Comparison of ENCODE assay signal across 8 cellular contexts in the genomic region with DNA sequence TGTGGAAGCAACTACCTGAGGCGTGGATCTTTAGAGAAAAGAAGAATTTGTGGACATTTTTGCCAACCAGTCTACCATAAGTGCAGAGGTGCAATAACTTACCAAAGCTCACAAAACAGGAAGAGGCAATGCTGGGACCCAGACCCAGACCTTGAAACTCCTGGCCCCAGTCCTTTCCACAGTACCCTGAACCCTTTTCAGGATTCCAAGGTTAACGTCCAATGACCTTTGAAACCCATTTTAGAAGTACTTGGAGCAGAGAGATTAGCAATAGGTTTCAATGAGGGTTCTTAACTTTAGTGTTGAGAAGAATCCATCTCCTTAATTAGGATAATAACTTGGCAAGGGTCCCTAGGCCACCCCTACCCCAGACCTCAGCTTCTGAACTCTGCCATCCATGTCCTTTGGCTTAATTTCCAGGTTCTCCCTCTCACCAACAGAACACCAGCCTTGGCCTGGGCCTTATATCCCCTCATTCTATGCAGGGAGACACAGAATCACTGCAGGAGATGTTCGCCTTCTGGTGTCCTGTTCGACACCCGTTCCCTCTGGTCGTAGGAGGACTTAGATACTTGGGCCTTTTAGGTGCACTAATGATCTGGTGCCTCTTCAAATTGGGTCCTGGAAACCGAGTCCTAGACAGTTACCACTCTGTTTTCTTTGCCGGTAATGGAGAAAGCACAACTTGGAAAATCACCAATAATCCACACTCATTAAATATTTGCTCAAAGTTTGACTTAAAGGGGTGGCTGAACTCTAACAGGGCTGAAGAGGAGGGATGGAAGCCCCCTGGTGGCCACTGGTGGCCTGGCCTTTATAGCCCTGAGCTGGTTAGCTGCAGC. TPM values are rescaled to one million over a fixed set of nuclear protein-coding genes. Genes with fewer than 3 reads are reported as not detected.
DNase-seq lines count a peak whose midpoint lies in the region; ATAC-seq and TF ChIP-seq lines count a peak whose summit lies in the region.

No MANE protein-coding gene starts in this region.

- H3K4me3 ChIP-seq in transverse colon: no peak overlapping the region

- H3K36me3 ChIP-seq in transverse colon: no peaks in the 10 kb centered on the region

- no peaks in the 10 kb centered on the region for H3K27me3 ChIP-seq in transverse colon

- TF ChIP-seq POLR2A in transverse colon (IDR thresholded peaks at IDR 0.05): no peak

- no peaks in the 10 kb centered on the region for H3K9me3 ChIP-seq in transverse colon

- DNase-seq in activated gamma-delta T cell treated with Interleukin-2 at 50 U/mL for 16 hours (peak; percentile 49), activated gamma-delta T cell (lab: John Stamatoyannopoulos, UW) (no peak), NCI-H460 (ENCODE audit: extremely low read depth, low read depth) (peak; percentile 37), non-pigmented ciliary epithelial cell (ENCODE audit: low read depth) (peak; percentile 8), transverse colon (peak; percentile 39)
- peak; percentile 24 to 38 for DNase-seq in activated CD8-positive, alpha-beta memory T cell treated with anti-CD3 and anti-CD28 coated beads for 4 hours (ENCODE audit: low read depth in 2 of 2)

- H3K27ac ChIP-seq in transverse colon: no peak overlapping the region

- no peak for TF ChIP-seq EP300 in transverse colon (IDR thresholded peaks at IDR 0.05; ENCODE audit: low read depth)

- TF ChIP-seq CTCF in transverse colon (IDR thresholded peaks at IDR 0.05): peak; percentile 43 to 59 (median 47)

- in situ Hi-C loops in transverse colon (cut with MboI; ENCODE audit: low pct_ligation_motif_present in 1 of 4, low pct_unique_long_range_greater_than_20kb in 1 of 4, low sequenced_read_pairs in 3 of 4): no loop called here

- H3K4me1 ChIP-seq in transverse colon: peaks cover 0 to 5% (median 0%) of the 10 kb centered on the region in 4 donors

- 85% methylated on average over 8 of the region's 8 CpGs; no CpG with 5 or more reads in 1 of the 2 donors for WGBS in transverse colon (ENCODE audit: low coverage in 1 of 2), 2 donors

- intact Hi-C loops in transverse colon (cut with DNase I; ENCODE audit: low total_unique reads): no loop called here

- ATAC-seq in HG02852 (IDR thresholded peaks at IDR 0.05; ENCODE audit: unreplicated experiment): peak; percentile 79
- peak; percentile 64 for ATAC-seq in esophagus mucosa

RNA-seq across cellular contexts. Expression of a gene that starts 40.6 kb away (rescaled TPM):
- not detected in 2 replicates for total RNA-seq in NCI-H460 (2014; rRNA removed; shearing (Covaris generic))
- 0.05 TPM in 1 of 2 replicates, not detected in the other for polyA plus RNA-seq in NCI-H460 (2014; cell fraction: nucleus; rRNA removed)
- total RNA-seq in esophagus mucosa (1.7 TPM), transverse colon (under 1 TPM in 2 of 4 donors, not detected in 2; 0.55 to 0.64 TPM)
